ENCODE assay signal across 22 cellular contexts in genomic region chr5:642481-642880, GRCh38. TPM values are rescaled to one million over a fixed set of nuclear protein-coding genes. Genes with fewer than 3 reads are reported as not detected.
"Had no signal": no experiment of that assay in that cellular context is flagged by ENCODE, and none has a peak within 500 bp of the region (broad histone marks: within the 10 kb centered on the region; RNA-seq: fewer than 3 reads in every experiment).

No MANE protein-coding gene starts in this region.

- DNase-seq: effector memory CD8-positive, alpha-beta T cell; gastrocnemius medialis; immature natural killer cell; left cardiac atrium; left ventricle myocardium superior; mammary epithelial cell; naive thymus-derived CD8-positive, alpha-beta T cell; nucleus accumbens; right cardiac atrium; stimulated activated CD4-positive, alpha-beta T cell treated with anti-CD3 and anti-CD28 coated beads, Interleukin-4, amount 100 ng/mL, for 4 hours; stimulated activated naive B cell treated with anti-CD40 and anti-IgM and Interleukin-4, amounts not matched to agents 10 μg/mL and 1 μg/mL and 100 μg/mL, for 72 hours; stomach; substantia nigra; transverse colon had no signal

- H3K9me3 Mint-ChIP-seq: dendritic cell treated with granulocyte-macrophage colony-stimulating factor and Interleukin-4, amounts not matched to agents 40 ng/mL and 50 ng/mL, for 4 days; effector memory CD8-positive, alpha-beta T cell; naive thymus-derived CD8-positive, alpha-beta T cell; stimulated activated naive B cell treated with anti-CD40 and anti-IgM and Interleukin-4, amounts not matched to agents 10 μg/mL and 1 μg/mL and 100 μg/mL, for 72 hours had no signal

- H3K4me1 ChIP-seq: esophagus muscularis mucosa, gastrocnemius medialis, stomach, transverse colon had no signal

- H3K27me3 Mint-ChIP-seq: dendritic cell treated with granulocyte-macrophage colony-stimulating factor and Interleukin-4, amounts not matched to agents 40 ng/mL and 50 ng/mL, for 4 days; effector memory CD8-positive, alpha-beta T cell; naive thymus-derived CD8-positive, alpha-beta T cell; progenitor cell of endocrine pancreas; stimulated activated naive B cell treated with anti-CD40 and anti-IgM and Interleukin-4, amounts not matched to agents 10 μg/mL and 1 μg/mL and 100 μg/mL, for 72 hours had no signal

- H3K27me3 ChIP-seq: esophagus muscularis mucosa, gastrocnemius medialis, ovary, stomach, transverse colon had no signal

- H3K27ac Mint-ChIP-seq: dendritic cell treated with granulocyte-macrophage colony-stimulating factor and Interleukin-4, amounts not matched to agents 40 ng/mL and 50 ng/mL, for 4 days; effector memory CD8-positive, alpha-beta T cell; immature natural killer cell; naive thymus-derived CD8-positive, alpha-beta T cell; progenitor cell of endocrine pancreas; stimulated activated naive B cell treated with anti-CD40 and anti-IgM and Interleukin-4, amounts not matched to agents 10 μg/mL and 1 μg/mL and 100 μg/mL, for 72 hours had no signal

- H3K4me3 ChIP-seq: esophagus muscularis mucosa, gastrocnemius medialis, mucosa of descending colon, ovary, smooth muscle cell, stomach, thoracic aorta, transverse colon had no signal

- ATAC-seq: effector memory CD8-positive, alpha-beta T cell; gastrocnemius medialis; left cardiac atrium; left ventricle myocardium superior; mucosa of descending colon; naive thymus-derived CD8-positive, alpha-beta T cell; right cardiac atrium; stimulated activated naive B cell treated with anti-CD40 and anti-IgM and Interleukin-4, amounts not matched to agents 10 μg/mL and 1 μg/mL and 100 μg/mL, for 72 hours had no signal

- H3K36me3 ChIP-seq: gastrocnemius medialis, ovary, transverse colon had no signal

- H3K4me3 Mint-ChIP-seq: dendritic cell treated with granulocyte-macrophage colony-stimulating factor and Interleukin-4, amounts not matched to agents 40 ng/mL and 50 ng/mL, for 4 days; effector memory CD8-positive, alpha-beta T cell; immature natural killer cell; naive thymus-derived CD8-positive, alpha-beta T cell had no signal

- H3K27ac ChIP-seq: epithelial cell of prostate, esophagus muscularis mucosa, gastrocnemius medialis, ovary, stomach, thoracic aorta, transverse colon had no signal

- H3K9me3 ChIP-seq: esophagus muscularis mucosa, gastrocnemius medialis, mucosa of descending colon, ovary, stomach, thoracic aorta, transverse colon had no signal

RNA-seq across cellular contexts. Expression of gene TPPP, which starts 50.7 kb away (rescaled TPM):
- total RNA-seq: smooth muscle cell had no signal
- polyA plus RNA-seq: smooth muscle cell had no signal
